Comparison of ENCODE assay signal across 13 cellular contexts in the genomic region with DNA sequence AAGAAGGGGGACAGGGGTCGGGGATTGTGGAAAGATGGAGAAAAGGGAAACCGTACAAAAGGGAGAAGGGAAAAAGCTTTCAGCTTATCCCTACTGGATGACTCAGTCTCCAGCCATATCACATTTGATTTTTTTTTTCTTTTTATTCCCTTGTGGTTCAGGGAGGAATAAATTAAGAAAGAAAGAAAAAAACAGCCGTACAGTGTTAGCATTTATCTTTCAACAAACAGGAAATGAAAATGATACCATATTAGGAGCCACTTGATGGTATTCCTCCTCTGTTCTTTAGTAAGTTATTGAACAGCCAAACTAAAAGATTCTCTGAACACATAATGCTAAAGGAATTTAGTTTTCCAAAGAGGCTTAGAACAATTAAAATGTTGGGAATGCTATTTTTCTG.
A peak's percentile ranks its signal among the peaks of the same experiment; 100 is the strongest.
DNase-seq lines count a peak whose midpoint lies in the region; ATAC-seq, FAIRE-seq and TF ChIP-seq lines count a peak whose summit lies in the region.
"Had no signal": no experiment of that assay in that cellular context is flagged by ENCODE, and none has a peak within 500 bp of the region (broad histone marks: within the 10 kb centered on the region; RNA-seq: fewer than 3 reads in every experiment).

No MANE protein-coding gene starts in this region.

- H3K4me3 ChIP-seq in ACC112 (ENCODE audit: low read depth, low read length) (no peak overlapping the region), esophagus muscularis mucosa (no peak overlapping the region)
- H3K4me3 ChIP-seq in naive thymus-derived CD4-positive, alpha-beta T cell (ENCODE audit: low read length), result no peak overlapping the region

- WGBS in esophagus muscularis mucosa, result 44% methylated on average over 3 of the region's 3 CpGs

- H3K4me3 Mint-ChIP-seq in naive thymus-derived CD4-positive, alpha-beta T cell, result peak overlapping the region in 3 of 10 donors; percentile 18 to 56 (median 29)
- H3K4me3 Mint-ChIP-seq: stimulated activated naive B cell treated with anti-CD40 and anti-IgM and Interleukin-4, amounts not matched to agents 10 μg/mL and 1 μg/mL and 100 μg/mL, for 72 hours had no signal

- peaks cover 0 to 6% (median 0%) of the 10 kb centered on the region in 11 donors for H3K9me3 Mint-ChIP-seq in naive thymus-derived CD4-positive, alpha-beta T cell
- H3K9me3 Mint-ChIP-seq: central memory CD8-positive, alpha-beta T cell had no signal

- peak in 1 of 3 experiments; percentile 6 for TF ChIP-seq CTCF in esophagus muscularis mucosa (IDR thresholded peaks at IDR 0.05)

- no peak for ATAC-seq in naive thymus-derived CD4-positive, alpha-beta T cell
- ATAC-seq in HG02678 (IDR thresholded peaks at IDR 0.05; ENCODE audit: unreplicated experiment), result no peak

- POLR2A ChIA-PET in naive thymus-derived CD4-positive, alpha-beta T cell (lab: Charles Lee), result interaction anchor here (0.6 to 1.4 kb wide), 3 partner anchors 14 to 285 kb away, joined by 3 read pairs; no protein-coding TSS in a partner anchor

- H3K36me3 Mint-ChIP-seq in naive thymus-derived CD4-positive, alpha-beta T cell, result peaks cover 12 to 74% (median 65%) of the 10 kb centered on the region in 5 donors

- H3K9me3 ChIP-seq in esophagus muscularis mucosa, result no peaks in the 10 kb centered on the region
- no peaks in the 10 kb centered on the region for H3K9me3 ChIP-seq in naive thymus-derived CD4-positive, alpha-beta T cell (ENCODE audit: control insufficient read depth in 2 of 3, low read length in 3 of 3)

- DNase-seq in HTR-8/SVneo (ENCODE audit: insufficient read length, low spot score) (peak; percentile 5), esophagus muscularis mucosa (ENCODE audit: extremely low spot score) (no peak), posterior cingulate gyrus (no peak), inferior parietal cortex (ENCODE audit: extremely low spot score) (no peak)
- DNase-seq in naive thymus-derived CD4-positive, alpha-beta T cell, result no peak
- no peak for DNase-seq in NK-92 treated with Interleukin-12 subunit alpha and Interleukin-12 subunit beta, amount 100 ng/mL, for 24 hours (lab: John Stamatoyannopoulos, UW)
- DNase-seq: activated CD8-positive, alpha-beta memory T cell treated with anti-CD3 and anti-CD28 coated beads for 24 hours; NCI-H1930; stimulated activated naive B cell treated with anti-CD40 and anti-IgM and Interleukin-4, amounts not matched to agents 10 μg/mL and 1 μg/mL and 100 μg/mL, for 72 hours had no signal

- intact Hi-C loops in esophagus muscularis mucosa (cut with DNase I), result no loop called here
- intact Hi-C loops in naive thymus-derived CD4-positive, alpha-beta T cell (cut with micrococcal nuclease), result no loop called here
- intact Hi-C loops in posterior cingulate gyrus (cut with DNase I), result no loop called here

- H3K4me1 ChIP-seq in ACC112 (ENCODE audit: control insufficient read depth, insufficient read depth, low read length, unreplicated experiment) (peaks cover 36% of the 10 kb centered on the region), esophagus muscularis mucosa (peaks cover 31 to 100% (median 100%) of the 10 kb centered on the region in 4 donors)
- H3K4me1 ChIP-seq in naive thymus-derived CD4-positive, alpha-beta T cell (ENCODE audit: control insufficient read depth in 2 of 2, insufficient read depth in 2 of 2, low read length in 2 of 2), result peaks cover 17 to 39% of the 10 kb centered on the region in 2 donors

- H2AFZ ChIP-seq in ACC112 (ENCODE audit: low read length, unreplicated experiment), result no peak overlapping the region

- H3K36me3 ChIP-seq in ACC112 (ENCODE audit: insufficient read depth, low read length) (peaks cover 58% of the 10 kb centered on the region), esophagus muscularis mucosa (peaks cover 0 to 66% (median 27%) of the 10 kb centered on the region in 4 donors)
- H3K36me3 ChIP-seq in naive thymus-derived CD4-positive, alpha-beta T cell (ENCODE audit: control insufficient read depth in 2 of 3, insufficient read depth in 3 of 3, low read length in 3 of 3), result peaks cover 15 to 64% (median 39%) of the 10 kb centered on the region in 3 experiments

- FAIRE-seq in HTR-8/SVneo (lab: Jason Lieb, UNC), result no peak
- FAIRE-seq: H54 had no signal

- no peaks in the 10 kb centered on the region for H3K27me3 Mint-ChIP-seq in naive thymus-derived CD4-positive, alpha-beta T cell
- H3K27me3 Mint-ChIP-seq: central memory CD8-positive, alpha-beta T cell; stimulated activated naive B cell treated with anti-CD40 and anti-IgM and Interleukin-4, amounts not matched to agents 10 μg/mL and 1 μg/mL and 100 μg/mL, for 72 hours had no signal

- H3K27ac Mint-ChIP-seq in naive thymus-derived CD4-positive, alpha-beta T cell, result peak overlapping the region in 7 of 9 donors; percentile 12 to 90 (median 83)

- H3K27ac ChIP-seq in ACC112 (ENCODE audit: low read depth, low read length) (peak overlapping the region; percentile 83), esophagus muscularis mucosa (replicated peaks in 1 of 4) (peak overlapping the region; percentile 83 to 88 (median 86))
- H3K27ac ChIP-seq in naive thymus-derived CD4-positive, alpha-beta T cell (ENCODE audit: low read depth, low read length), result peak overlapping the region; percentile 24

- TF ChIP-seq EP300 in esophagus muscularis mucosa (IDR thresholded peaks at IDR 0.05), result no peak

- TF ChIP-seq POLR2A in esophagus muscularis mucosa (IDR thresholded peaks at IDR 0.05; ENCODE audit: low read depth), result no peak

- CTCF ChIA-PET in naive thymus-derived CD4-positive, alpha-beta T cell (lab: Charles Lee), result no interaction called here

- peaks cover 41% of the 10 kb centered on the region for H3K79me2 ChIP-seq in ACC112 (ENCODE audit: control insufficient read depth, insufficient read depth, low read length, unreplicated experiment)

- peaks cover 30 to 96% (median 85%) of the 10 kb centered on the region in 7 donors for H3K4me1 Mint-ChIP-seq in naive thymus-derived CD4-positive, alpha-beta T cell

- no peaks in the 10 kb centered on the region for H3K27me3 ChIP-seq in ACC112 (ENCODE audit: insufficient read depth, low read length)
- H3K27me3 ChIP-seq in esophagus muscularis mucosa, result no peaks in the 10 kb centered on the region
- H3K27me3 ChIP-seq in naive thymus-derived CD4-positive, alpha-beta T cell (ENCODE audit: control insufficient read depth in 2 of 2, insufficient read depth in 2 of 2, low read length in 2 of 2), result no peaks in the 10 kb centered on the region

Comparison
In these comparisons a context has a peak if more than half of its experiments do, and no peak if none do; other contexts are left out.
1. H3K27ac ChIP-seq: peak in every context shown above with its lines; median percentile 86 in esophagus muscularis mucosa; 83 in ACC112; 24 in naive thymus-derived CD4-positive, alpha-beta T cell.